ENCODE assay signal across 9 cellular contexts in the genomic region with DNA sequence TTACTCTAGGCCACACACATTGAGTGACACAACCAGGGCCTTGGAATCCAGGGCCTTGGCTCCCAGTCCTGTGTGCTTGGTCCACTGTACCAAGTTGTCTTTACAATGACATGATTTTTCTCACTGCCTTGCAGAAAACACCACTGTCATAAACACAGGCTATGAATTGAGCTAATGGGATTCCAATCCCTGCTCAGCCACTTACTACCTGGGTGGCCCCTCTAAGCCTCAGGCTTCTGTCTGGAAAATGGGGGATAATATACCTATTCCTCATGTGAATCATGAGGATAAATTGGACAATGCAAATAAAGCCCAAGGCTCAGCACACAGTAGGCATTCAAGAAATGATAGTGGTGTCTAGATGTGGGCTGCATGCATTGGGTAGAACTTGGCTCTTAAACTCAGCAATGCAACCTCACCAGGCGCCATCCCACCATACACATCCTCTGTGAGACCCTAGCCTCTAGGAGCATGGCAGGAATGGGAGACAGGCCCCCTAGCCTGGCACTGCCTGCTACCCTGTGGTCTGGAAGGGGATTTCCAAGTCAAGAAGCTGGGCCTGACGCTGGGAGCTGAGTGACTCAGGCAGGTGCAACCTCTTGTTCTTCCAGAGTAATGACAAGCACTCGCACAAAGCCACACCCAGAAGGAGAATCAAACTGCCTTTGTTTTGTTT. TPM values are rescaled to one million over a fixed set of nuclear protein-coding genes. Genes with fewer than 3 reads are reported as not detected.
DNase-seq lines count a peak whose midpoint lies in the region; ATAC-seq and TF ChIP-seq lines count a peak whose summit lies in the region.
"Had no signal": no experiment of that assay in that cellular context is flagged by ENCODE, and none has a peak within 500 bp of the region (broad histone marks: within the 10 kb centered on the region; RNA-seq: fewer than 3 reads in every experiment).

No MANE protein-coding gene starts in this region.

- WGBS in thymus: 75% methylated on average over 3 of the region's 3 CpGs

- H3K27ac ChIP-seq in thymus (ENCODE audit: low read depth): peak overlapping the region; percentile 72

- ATAC-seq in HG03469 (IDR thresholded peaks at IDR 0.05; ENCODE audit: unreplicated experiment) (no peak), GM21447 (IDR thresholded peaks at IDR 0.05; ENCODE audit: unreplicated experiment) (no peak)
- ATAC-seq: body of pancreas had no signal

- intact Hi-C loops in CD14-positive monocyte (cut with micrococcal nuclease): no loop called here

- DNase-seq in CD14-positive monocyte (ENCODE audit: low spot score) (peak; percentile 70), NCI-H187 (lab: John Stamatoyannopoulos, UW) (peak; percentile 11 to 27), mesothelial cell of epicardium (ENCODE audit: low spot score in 2 of 2, unreplicated experiment in 2 of 2) (no peak), MV-4-11 (lab: John Stamatoyannopoulos, UW) (no peak)
- DNase-seq in activated T-cell treated with anti-CD3 and anti-CD28 coated beads, Interleukin-2, amount 50 U/mL, for 24 hours: peak; percentile 74

- peaks cover 2% of the 10 kb centered on the region for H3K9me3 ChIP-seq in thymus (ENCODE audit: control insufficient read depth)
- H3K9me3 ChIP-seq: body of pancreas had no signal

- peaks cover 22% of the 10 kb centered on the region for H3K4me1 ChIP-seq in thymus (ENCODE audit: control insufficient read depth, insufficient read depth, low read length)

- H3K4me3 ChIP-seq in thymus (ENCODE audit: low read length): no peak overlapping the region
- H3K4me3 ChIP-seq: body of pancreas had no signal

- H3K27me3 Mint-ChIP-seq in CD14-positive monocyte (ENCODE audit: low read depth in 3 of 3) (peaks cover 0 to 2% (median 0%) of the 10 kb centered on the region in 3 donors), mesothelial cell of epicardium (ENCODE audit: low read depth) (no peaks in the 10 kb centered on the region)
- no peaks in the 10 kb centered on the region for H3K27me3 Mint-ChIP-seq in activated T-cell treated with anti-CD3 and anti-CD28 coated beads, Interleukin-2, amount 50 U/mL, for 24 hours

- H3K4me1 Mint-ChIP-seq in CD14-positive monocyte (peaks cover 78% of the 10 kb centered on the region), mesothelial cell of epicardium (peaks cover 46% of the 10 kb centered on the region)
- H3K4me1 Mint-ChIP-seq in activated T-cell treated with anti-CD3 and anti-CD28 coated beads, Interleukin-2, amount 50 U/mL, for 24 hours (ENCODE audit: low read depth): peaks cover 80% of the 10 kb centered on the region

- TF ChIP-seq CTCF in CD14-positive monocyte (IDR thresholded peaks at IDR 0.05) (no peak), mesothelial cell of epicardium (IDR thresholded peaks at IDR 0.05; ENCODE audit: unreplicated experiment) (no peak)

- peaks cover 5% of the 10 kb centered on the region for H3K36me3 ChIP-seq in thymus (ENCODE audit: control insufficient read depth, insufficient read depth)

- H3K4me3 Mint-ChIP-seq in CD14-positive monocyte: peak overlapping the region in 1 of 2 donors; percentile 9
- peak overlapping the region; percentile 81 for H3K4me3 Mint-ChIP-seq in activated T-cell treated with anti-CD3 and anti-CD28 coated beads, Interleukin-2, amount 50 U/mL, for 24 hours
- H3K4me3 Mint-ChIP-seq in mesothelial cell of epicardium: peak overlapping the region; percentile 80

- H3K36me3 Mint-ChIP-seq in CD14-positive monocyte (peaks cover 13 to 15% of the 10 kb centered on the region in 2 donors), mesothelial cell of epicardium (peaks cover 2% of the 10 kb centered on the region)
- H3K36me3 Mint-ChIP-seq in activated T-cell treated with anti-CD3 and anti-CD28 coated beads, Interleukin-2, amount 50 U/mL, for 24 hours (ENCODE audit: low read depth): peaks cover 50% of the 10 kb centered on the region

- H3K27me3 ChIP-seq in thymus (ENCODE audit: control insufficient read depth, insufficient read depth): no peaks in the 10 kb centered on the region
- H3K27me3 ChIP-seq: body of pancreas had no signal

- no peaks in the 10 kb centered on the region for H3K9me3 Mint-ChIP-seq in CD14-positive monocyte
- H3K9me3 Mint-ChIP-seq in activated T-cell treated with anti-CD3 and anti-CD28 coated beads, Interleukin-2, amount 50 U/mL, for 24 hours: no peaks in the 10 kb centered on the region
- no peaks in the 10 kb centered on the region for H3K9me3 Mint-ChIP-seq in mesothelial cell of epicardium

- peak overlapping the region in 6 of 7 donors; percentile 94 to 98 (median 96) for H3K27ac Mint-ChIP-seq in CD14-positive monocyte
- H3K27ac Mint-ChIP-seq in activated T-cell treated with anti-CD3 and anti-CD28 coated beads, Interleukin-2, amount 50 U/mL, for 24 hours: peak overlapping the region; percentile 89
- peak overlapping the region; percentile 99 for H3K27ac Mint-ChIP-seq in mesothelial cell of epicardium

RNA-seq across cellular contexts. Expression of gene TNIP1, which starts 2.3 kb away (rescaled TPM):
- polyA plus RNA-seq in CD14-positive monocyte (10 to 100 TPM; 30.8 to 46.4 TPM), thymus (49.9 TPM)
- total RNA-seq in mesothelial cell of epicardium: 80.4 to 84.1 TPM (median 81.8 TPM) in 3 replicates

Comparison
In these comparisons a context has a peak if more than half of its experiments do, and no peak if none do; other contexts are left out.
1. DNase-seq: peak in CD14-positive monocyte (single experiment), NCI-H187 (2 of 2) and activated T-cell treated with anti-CD3 and anti-CD28 coated beads, Interleukin-2, amount 50 U/mL, for 24 hours (single experiment); none in mesothelial cell of epicardium (0 of 2) and MV-4-11 (single experiment).
2. Peak in every context shown above with its lines, with median percentiles within 50 percentile points of each other: H3K27ac Mint-ChIP-seq.